Comparison of ENCODE assay signal across 1 cellular context in the genomic region with DNA sequence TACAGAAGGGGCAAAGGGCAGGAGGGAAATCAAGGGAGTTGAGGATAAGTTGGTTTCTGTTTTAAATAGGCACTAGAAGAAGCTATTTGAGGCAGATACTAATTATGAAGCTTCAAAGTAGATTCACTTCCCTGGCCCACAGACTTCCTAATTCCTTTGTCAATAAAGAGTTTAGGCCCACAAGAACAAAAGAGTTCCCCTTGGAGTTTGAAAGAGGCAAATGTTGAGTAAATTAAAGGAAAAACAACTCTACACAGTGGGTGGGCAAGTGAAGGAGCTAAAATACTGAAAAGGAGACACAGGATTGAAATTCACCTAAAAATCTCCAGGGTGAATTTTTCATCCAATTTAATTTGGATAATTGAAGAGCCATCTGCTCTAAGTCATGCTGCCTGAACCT.
TF ChIP-seq lines count a peak whose summit lies in the region.

No MANE protein-coding gene starts in this region.

TF ChIP-seq in WTC11, 78 proteins besides CTCF, POLR2A, EP300 and RAD21 (continued from another document):
- TF ChIP-seq, protein P1, sequence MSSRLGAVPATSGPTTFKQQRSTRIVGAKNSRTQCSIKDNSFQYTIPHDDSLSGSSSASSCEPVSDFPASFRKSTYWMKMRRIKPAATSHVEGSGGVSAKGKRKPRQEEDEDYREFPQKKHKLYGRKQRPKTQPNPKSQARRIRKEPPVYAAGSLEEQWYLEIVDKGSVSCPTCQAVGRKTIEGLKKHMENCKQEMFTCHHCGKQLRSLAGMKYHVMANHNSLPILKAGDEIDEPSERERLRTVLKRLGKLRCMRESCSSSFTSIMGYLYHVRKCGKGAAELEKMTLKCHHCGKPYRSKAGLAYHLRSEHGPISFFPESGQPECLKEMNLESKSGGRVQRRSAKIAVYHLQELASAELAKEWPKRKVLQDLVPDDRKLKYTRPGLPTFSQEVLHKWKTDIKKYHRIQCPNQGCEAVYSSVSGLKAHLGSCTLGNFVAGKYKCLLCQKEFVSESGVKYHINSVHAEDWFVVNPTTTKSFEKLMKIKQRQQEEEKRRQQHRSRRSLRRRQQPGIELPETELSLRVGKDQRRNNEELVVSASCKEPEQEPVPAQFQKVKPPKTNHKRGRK (CRISPR knock-in tag; IDR thresholded peaks at IDR 0.05; ENCODE audit: borderline replicate concordance) = no peak
- TF ChIP-seq ZNF416 (CRISPR knock-in tag; IDR thresholded peaks at IDR 0.05) (no peak), ZBTB21 (CRISPR knock-in tag; IDR thresholded peaks at IDR 0.05; ENCODE audit: borderline replicate concordance) (no peak), GRHL2 (CRISPR knock-in tag; IDR thresholded peaks at IDR 0.05; ENCODE audit: insufficient replicate concordance, severe bottlenecking) (no peak), ETV6 (CRISPR knock-in tag; IDR thresholded peaks at IDR 0.05) (no peak), OVOL2 (CRISPR knock-in tag; IDR thresholded peaks at IDR 0.05; ENCODE audit: borderline replicate concordance) (no peak), GABPB1 (CRISPR knock-in tag; IDR thresholded peaks at IDR 0.05) (no peak), CBFB (CRISPR knock-in tag; IDR thresholded peaks at IDR 0.05; ENCODE audit: low read depth) (no peak), ZNF121 (CRISPR knock-in tag; IDR thresholded peaks at IDR 0.05) (no peak), ZNF219 (CRISPR knock-in tag; IDR thresholded peaks at IDR 0.05; ENCODE audit: borderline replicate concordance) (no peak), GTF2I (CRISPR knock-in tag; conservative IDR thresholded peaks at IDR 0.05) (no peak), FOXP1 (CRISPR knock-in tag; IDR thresholded peaks at IDR 0.05; ENCODE audit: borderline replicate concordance) (no peak)
- TF ChIP-seq, protein P2, sequence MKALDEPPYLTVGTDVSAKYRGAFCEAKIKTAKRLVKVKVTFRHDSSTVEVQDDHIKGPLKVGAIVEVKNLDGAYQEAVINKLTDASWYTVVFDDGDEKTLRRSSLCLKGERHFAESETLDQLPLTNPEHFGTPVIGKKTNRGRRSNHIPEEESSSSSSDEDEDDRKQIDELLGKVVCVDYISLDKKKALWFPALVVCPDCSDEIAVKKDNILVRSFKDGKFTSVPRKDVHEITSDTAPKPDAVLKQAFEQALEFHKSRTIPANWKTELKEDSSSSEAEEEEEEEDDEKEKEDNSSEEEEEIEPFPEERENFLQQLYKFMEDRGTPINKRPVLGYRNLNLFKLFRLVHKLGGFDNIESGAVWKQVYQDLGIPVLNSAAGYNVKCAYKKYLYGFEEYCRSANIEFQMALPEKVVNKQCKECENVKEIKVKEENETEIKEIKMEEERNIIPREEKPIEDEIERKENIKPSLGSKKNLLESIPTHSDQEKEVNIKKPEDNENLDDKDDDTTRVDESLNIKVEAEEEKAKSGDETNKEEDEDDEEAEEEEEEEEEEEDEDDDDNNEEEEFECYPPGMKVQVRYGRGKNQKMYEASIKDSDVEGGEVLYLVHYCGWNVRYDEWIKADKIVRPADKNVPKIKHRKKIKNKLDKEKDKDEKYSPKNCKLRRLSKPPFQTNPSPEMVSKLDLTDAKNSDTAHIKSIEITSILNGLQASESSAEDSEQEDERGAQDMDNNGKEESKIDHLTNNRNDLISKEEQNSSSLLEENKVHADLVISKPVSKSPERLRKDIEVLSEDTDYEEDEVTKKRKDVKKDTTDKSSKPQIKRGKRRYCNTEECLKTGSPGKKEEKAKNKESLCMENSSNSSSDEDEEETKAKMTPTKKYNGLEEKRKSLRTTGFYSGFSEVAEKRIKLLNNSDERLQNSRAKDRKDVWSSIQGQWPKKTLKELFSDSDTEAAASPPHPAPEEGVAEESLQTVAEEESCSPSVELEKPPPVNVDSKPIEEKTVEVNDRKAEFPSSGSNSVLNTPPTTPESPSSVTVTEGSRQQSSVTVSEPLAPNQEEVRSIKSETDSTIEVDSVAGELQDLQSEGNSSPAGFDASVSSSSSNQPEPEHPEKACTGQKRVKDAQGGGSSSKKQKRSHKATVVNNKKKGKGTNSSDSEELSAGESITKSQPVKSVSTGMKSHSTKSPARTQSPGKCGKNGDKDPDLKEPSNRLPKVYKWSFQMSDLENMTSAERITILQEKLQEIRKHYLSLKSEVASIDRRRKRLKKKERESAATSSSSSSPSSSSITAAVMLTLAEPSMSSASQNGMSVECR (CRISPR knock-in tag; IDR thresholded peaks at IDR 0.05; ENCODE audit: borderline replicate concordance) = no peak
